ENCODE assay signal across 1 cellular context in the genomic region with DNA sequence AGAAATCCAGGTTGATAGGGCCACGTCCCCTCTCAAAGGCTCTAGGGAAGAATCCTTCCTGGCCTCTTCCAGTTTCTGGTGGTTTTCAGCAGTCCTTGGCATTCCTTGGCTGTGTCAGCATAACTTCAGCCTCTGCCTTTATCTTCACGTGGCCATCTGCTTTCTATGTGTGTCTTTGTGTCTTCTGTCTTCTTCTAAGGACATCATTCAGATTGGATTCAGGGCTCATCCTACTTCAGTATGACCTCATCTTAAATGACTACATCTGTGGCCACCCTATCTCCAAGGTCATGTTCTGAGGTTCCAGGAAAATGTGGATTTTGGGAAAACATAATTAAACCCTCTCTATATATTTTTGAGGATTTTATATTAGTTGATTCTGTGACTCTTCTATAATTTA.
TF ChIP-seq lines count a peak whose summit lies in the region.

No MANE protein-coding gene starts in this region.

TF ChIP-seq in GM23338, 12 proteins besides CTCF, POLR2A, EP300 and RAD21:
- TF ChIP-seq, protein P1, sequence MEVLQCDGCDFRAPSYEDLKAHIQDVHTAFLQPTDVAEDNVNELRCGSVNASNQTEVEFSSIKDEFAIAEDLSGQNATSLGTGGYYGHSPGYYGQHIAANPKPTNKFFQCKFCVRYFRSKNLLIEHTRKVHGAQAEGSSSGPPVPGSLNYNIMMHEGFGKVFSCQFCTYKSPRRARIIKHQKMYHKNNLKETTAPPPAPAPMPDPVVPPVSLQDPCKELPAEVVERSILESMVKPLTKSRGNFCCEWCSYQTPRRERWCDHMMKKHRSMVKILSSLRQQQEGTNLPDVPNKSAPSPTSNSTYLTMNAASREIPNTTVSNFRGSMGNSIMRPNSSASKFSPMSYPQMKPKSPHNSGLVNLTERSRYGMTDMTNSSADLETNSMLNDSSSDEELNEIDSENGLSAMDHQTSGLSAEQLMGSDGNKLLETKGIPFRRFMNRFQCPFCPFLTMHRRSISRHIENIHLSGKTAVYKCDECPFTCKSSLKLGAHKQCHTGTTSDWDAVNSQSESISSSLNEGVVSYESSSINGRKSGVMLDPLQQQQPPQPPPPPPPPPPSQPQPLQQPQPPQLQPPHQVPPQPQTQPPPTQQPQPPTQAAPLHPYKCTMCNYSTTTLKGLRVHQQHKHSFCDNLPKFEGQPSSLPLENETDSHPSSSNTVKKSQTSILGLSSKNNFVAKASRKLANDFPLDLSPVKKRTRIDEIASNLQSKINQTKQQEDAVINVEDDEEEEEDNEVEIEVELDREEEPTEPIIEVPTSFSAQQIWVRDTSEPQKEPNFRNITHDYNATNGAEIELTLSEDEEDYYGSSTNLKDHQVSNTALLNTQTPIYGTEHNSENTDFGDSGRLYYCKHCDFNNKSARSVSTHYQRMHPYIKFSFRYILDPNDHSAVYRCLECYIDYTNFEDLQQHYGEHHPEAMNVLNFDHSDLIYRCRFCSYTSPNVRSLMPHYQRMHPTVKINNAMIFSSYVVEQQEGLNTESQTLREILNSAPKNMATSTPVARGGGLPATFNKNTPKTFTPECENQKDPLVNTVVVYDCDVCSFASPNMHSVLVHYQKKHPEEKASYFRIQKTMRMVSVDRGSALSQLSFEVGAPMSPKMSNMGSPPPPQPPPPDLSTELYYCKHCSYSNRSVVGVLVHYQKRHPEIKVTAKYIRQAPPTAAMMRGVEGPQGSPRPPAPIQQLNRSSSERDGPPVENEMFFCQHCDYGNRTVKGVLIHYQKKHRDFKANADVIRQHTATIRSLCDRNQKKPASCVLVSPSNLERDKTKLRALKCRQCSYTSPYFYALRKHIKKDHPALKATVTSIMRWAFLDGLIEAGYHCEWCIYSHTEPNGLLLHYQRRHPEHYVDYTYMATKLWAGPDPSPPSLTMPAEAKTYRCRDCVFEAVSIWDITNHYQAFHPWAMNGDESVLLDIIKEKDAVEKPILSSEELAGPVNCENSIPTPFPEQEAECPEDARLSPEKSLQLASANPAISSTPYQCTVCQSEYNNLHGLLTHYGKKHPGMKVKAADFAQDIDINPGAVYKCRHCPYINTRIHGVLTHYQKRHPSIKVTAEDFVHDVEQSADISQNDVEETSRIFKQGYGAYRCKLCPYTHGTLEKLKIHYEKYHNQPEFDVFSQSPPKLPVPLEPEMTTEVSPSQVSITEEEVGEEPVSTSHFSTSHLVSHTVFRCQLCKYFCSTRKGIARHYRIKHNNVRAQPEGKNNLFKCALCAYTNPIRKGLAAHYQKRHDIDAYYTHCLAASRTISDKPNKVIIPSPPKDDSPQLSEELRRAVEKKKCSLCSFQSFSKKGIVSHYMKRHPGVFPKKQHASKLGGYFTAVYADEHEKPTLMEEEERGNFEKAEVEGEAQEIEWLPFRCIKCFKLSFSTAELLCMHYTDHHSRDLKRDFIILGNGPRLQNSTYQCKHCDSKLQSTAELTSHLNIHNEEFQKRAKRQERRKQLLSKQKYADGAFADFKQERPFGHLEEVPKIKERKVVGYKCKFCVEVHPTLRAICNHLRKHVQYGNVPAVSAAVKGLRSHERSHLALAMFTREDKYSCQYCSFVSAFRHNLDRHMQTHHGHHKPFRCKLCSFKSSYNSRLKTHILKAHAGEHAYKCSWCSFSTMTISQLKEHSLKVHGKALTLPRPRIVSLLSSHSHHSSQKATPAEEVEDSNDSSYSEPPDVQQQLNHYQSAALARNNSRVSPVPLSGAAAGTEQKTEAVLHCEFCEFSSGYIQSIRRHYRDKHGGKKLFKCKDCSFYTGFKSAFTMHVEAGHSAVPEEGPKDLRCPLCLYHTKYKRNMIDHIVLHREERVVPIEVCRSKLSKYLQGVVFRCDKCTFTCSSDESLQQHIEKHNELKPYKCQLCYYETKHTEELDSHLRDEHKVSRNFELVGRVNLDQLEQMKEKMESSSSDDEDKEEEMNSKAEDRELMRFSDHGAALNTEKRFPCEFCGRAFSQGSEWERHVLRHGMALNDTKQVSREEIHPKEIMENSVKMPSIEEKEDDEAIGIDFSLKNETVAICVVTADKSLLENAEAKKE (CRISPR knock-in tag; IDR thresholded peaks at IDR 0.05) = no peak
- TF ChIP-seq ZNF331 (CRISPR knock-in tag; IDR thresholded peaks at IDR 0.05; ENCODE audit: low read depth) = no peak
- no peak for TF ChIP-seq ZNF114 (CRISPR knock-in tag; IDR thresholded peaks at IDR 0.05)
- TF ChIP-seq, protein P2, sequence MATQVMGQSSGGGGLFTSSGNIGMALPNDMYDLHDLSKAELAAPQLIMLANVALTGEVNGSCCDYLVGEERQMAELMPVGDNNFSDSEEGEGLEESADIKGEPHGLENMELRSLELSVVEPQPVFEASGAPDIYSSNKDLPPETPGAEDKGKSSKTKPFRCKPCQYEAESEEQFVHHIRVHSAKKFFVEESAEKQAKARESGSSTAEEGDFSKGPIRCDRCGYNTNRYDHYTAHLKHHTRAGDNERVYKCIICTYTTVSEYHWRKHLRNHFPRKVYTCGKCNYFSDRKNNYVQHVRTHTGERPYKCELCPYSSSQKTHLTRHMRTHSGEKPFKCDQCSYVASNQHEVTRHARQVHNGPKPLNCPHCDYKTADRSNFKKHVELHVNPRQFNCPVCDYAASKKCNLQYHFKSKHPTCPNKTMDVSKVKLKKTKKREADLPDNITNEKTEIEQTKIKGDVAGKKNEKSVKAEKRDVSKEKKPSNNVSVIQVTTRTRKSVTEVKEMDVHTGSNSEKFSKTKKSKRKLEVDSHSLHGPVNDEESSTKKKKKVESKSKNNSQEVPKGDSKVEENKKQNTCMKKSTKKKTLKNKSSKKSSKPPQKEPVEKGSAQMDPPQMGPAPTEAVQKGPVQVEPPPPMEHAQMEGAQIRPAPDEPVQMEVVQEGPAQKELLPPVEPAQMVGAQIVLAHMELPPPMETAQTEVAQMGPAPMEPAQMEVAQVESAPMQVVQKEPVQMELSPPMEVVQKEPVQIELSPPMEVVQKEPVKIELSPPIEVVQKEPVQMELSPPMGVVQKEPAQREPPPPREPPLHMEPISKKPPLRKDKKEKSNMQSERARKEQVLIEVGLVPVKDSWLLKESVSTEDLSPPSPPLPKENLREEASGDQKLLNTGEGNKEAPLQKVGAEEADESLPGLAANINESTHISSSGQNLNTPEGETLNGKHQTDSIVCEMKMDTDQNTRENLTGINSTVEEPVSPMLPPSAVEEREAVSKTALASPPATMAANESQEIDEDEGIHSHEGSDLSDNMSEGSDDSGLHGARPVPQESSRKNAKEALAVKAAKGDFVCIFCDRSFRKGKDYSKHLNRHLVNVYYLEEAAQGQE (IDR thresholded peaks at IDR 0.05; ENCODE audit: unreplicated experiment) = no peak
- no peak for TF ChIP-seq NANOG (IDR thresholded peaks at IDR 0.05; ENCODE audit: borderline replicate concordance)
- TF ChIP-seq EZH2phosphoT487 (IDR thresholded peaks at IDR 0.05; ENCODE audit: unreplicated experiment) = no peak
- no peak for TF ChIP-seq STAT1 (IDR thresholded peaks at IDR 0.05; ENCODE audit: unreplicated experiment)
TF ChIP-seq in GM23338: peak in this region for 0.
